8 cellular contexts compared by ENCODE assay signal in the genomic region with DNA sequence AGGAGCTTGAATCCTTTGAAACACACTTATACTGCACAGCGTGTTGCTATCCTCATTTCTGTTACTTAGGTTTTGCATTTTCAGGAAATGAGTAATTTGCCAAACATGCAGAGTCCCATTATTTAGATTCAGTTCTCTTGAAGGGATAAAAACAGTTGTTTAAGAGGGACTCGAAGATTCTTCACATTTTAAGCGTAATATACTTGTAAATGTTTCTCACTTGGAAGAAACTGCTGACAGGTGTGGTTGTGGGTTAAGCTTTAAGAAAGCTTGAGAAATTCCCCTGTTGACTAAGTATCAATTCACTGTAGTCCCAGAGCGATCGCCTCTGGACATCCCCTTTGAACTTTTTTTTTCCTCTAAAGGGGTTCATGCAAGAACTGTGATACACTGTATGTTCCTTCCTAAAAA. TPM values are rescaled to one million over a fixed set of nuclear protein-coding genes. Genes with fewer than 3 reads are reported as not detected.
A peak's percentile ranks its signal among the peaks of the same experiment; 100 is the strongest.
DNase-seq lines count a peak whose midpoint lies in the region; ATAC-seq and TF ChIP-seq lines count a peak whose summit lies in the region.

No MANE protein-coding gene starts in this region.

- H3K4me1 Mint-ChIP-seq in endothelial cell (ENCODE audit: unreplicated experiment) (no peaks in the 10 kb centered on the region), endodermal cell (peaks cover 11% of the 10 kb centered on the region)

- H3K9me3 Mint-ChIP-seq in endothelial cell (ENCODE audit: unreplicated experiment): no peaks in the 10 kb centered on the region
- no peaks in the 10 kb centered on the region for H3K9me3 Mint-ChIP-seq in endodermal cell

- no peaks in the 10 kb centered on the region; the same call in 1 of the 2 replicates for H3F3A ChIP-seq in OCI-LY1 (ENCODE audit: insufficient read depth, low read length)

- peak overlapping the region; percentile 35; the same call in 1 of the 2 replicates for H3K4me2 ChIP-seq in OCI-LY1 (ENCODE audit: low read length)

- H3K27me3 ChIP-seq in OCI-LY1 (ENCODE audit: insufficient read depth, low read length): no peaks in the 10 kb centered on the region
- no peaks in the 10 kb centered on the region for H3K27me3 ChIP-seq in heart left ventricle
- H3K27me3 ChIP-seq in endodermal cell (ENCODE audit: control insufficient read depth, insufficient read depth, low read length, poor library complexity, severe bottlenecking): no peaks in the 10 kb centered on the region

- no peaks in the 10 kb centered on the region for H4K20me1 ChIP-seq in OCI-LY1 (ENCODE audit: insufficient read depth, low read length)

- peak; percentile 43 for DNase-seq in fibroblast of peridontal ligament (ENCODE audit: extremely low read depth)
- no peak for DNase-seq in OCI-M2 (lab: John Stamatoyannopoulos, UW; ENCODE audit: unreplicated experiment)
- DNase-seq in heart left ventricle: no peak
- no peak for DNase-seq in endothelial cell (ENCODE audit: low spot score)
- DNase-seq in endodermal cell: no peak

- H3K27ac Mint-ChIP-seq in endothelial cell (ENCODE audit: unreplicated experiment) (no peak overlapping the region), endodermal cell (no peak overlapping the region)

- ATAC-seq in GM18858 (IDR thresholded peaks at IDR 0.05; ENCODE audit: unreplicated experiment) (peak; percentile 62), HG02642 (IDR thresholded peaks at IDR 0.05; ENCODE audit: poor library complexity, unreplicated experiment) (peak; percentile 80), heart left ventricle (no peak)

- H3K36me3 ChIP-seq in OCI-LY1 (ENCODE audit: insufficient read depth, low read length) (no peaks in the 10 kb centered on the region), heart left ventricle (no peaks in the 10 kb centered on the region), endodermal cell (ENCODE audit: control insufficient read depth, insufficient read depth, low read length) (no peaks in the 10 kb centered on the region)

- intact Hi-C loops in heart left ventricle (cut with DNase I): no loop called here

- peak overlapping the region; percentile 8 for H3K4me3 ChIP-seq in OCI-LY1 (ENCODE audit: low read depth, low read length, poor library complexity, severe bottlenecking)
- no peak overlapping the region for H3K4me3 ChIP-seq in heart left ventricle
- no peak overlapping the region for H3K4me3 ChIP-seq in endodermal cell (ENCODE audit: low read length)

- H3K27me3 Mint-ChIP-seq in endothelial cell (ENCODE audit: unreplicated experiment): peaks cover 1% of the 10 kb centered on the region
- H3K27me3 Mint-ChIP-seq in endodermal cell (ENCODE audit: insufficient read depth): peaks cover 12% of the 10 kb centered on the region

- H3K4me1 ChIP-seq in OCI-LY1 (ENCODE audit: insufficient read depth, low read length, severe bottlenecking) (peaks cover 33% of the 10 kb centered on the region), heart left ventricle (peaks cover 0 to 31% (median under 1%) of the 10 kb centered on the region in 12 donors), endodermal cell (ENCODE audit: control insufficient read depth, insufficient read depth, low read length) (no peaks in the 10 kb centered on the region)

- H2AFZ ChIP-seq in OCI-LY1 (ENCODE audit: low read length): peak overlapping the region; percentile 9; the same call in 1 of the 2 replicates

- H3K36me3 Mint-ChIP-seq in endothelial cell (ENCODE audit: low read depth, unreplicated experiment) (no peaks in the 10 kb centered on the region), endodermal cell (ENCODE audit: low read depth) (no peaks in the 10 kb centered on the region)

- H3K4me3 Mint-ChIP-seq in endothelial cell (ENCODE audit: unreplicated experiment) (no peak overlapping the region), endodermal cell (no peak overlapping the region)

- no peaks in the 10 kb centered on the region for H3K79me2 ChIP-seq in OCI-LY1 (ENCODE audit: insufficient read depth, low read length)

- H3K27ac ChIP-seq in OCI-LY1 (ENCODE audit: low read depth, low read length, poor library complexity, severe bottlenecking) (peak overlapping the region; percentile 80), heart left ventricle (peak overlapping the region in 1 of 12 donors; percentile 75), endodermal cell (ENCODE audit: low read depth, low read length) (no peak overlapping the region)

- TF ChIP-seq POLR2A in heart left ventricle (IDR thresholded peaks at IDR 0.05): no peak

- 53 to 63% (median 57%) methylated on average over 5 of the region's 5 CpGs for WGBS in heart left ventricle, 4 donors
- WGBS in endodermal cell (ENCODE audit: insufficient coverage in 1 of 2, insufficient read length in 1 of 2), 2 experiments: 66 to 78% methylated on average over 5 of the region's 5 CpGs

- no peaks in the 10 kb centered on the region for H3K9me2 ChIP-seq in OCI-LY1 (ENCODE audit: low read depth, low read length)

- H3K9me3 ChIP-seq in OCI-LY1 (ENCODE audit: low read length): no peaks in the 10 kb centered on the region
- no peaks in the 10 kb centered on the region for H3K9me3 ChIP-seq in heart left ventricle
- no peaks in the 10 kb centered on the region for H3K9me3 ChIP-seq in endodermal cell (ENCODE audit: control insufficient read depth, low read length)

- peak overlapping the region; percentile 6; the same call in 1 of the 2 replicates for H3K9ac ChIP-seq in OCI-LY1 (ENCODE audit: low read length)
- H3K9ac ChIP-seq in endodermal cell (ENCODE audit: extremely low read depth, low read length, poor library complexity, severe bottlenecking): no peak overlapping the region

- TF ChIP-seq CTCF in OCI-LY1 (IDR thresholded peaks at IDR 0.05; ENCODE audit: low read length) (no peak), heart left ventricle (IDR thresholded peaks at IDR 0.05) (no peak), endothelial cell (IDR thresholded peaks at IDR 0.05; ENCODE audit: unreplicated experiment) (no peak), endodermal cell (conservative IDR thresholded peaks at IDR 0.05) (no peak)

RNA-seq across cellular contexts. Expression of gene RGS1, which starts 30.6 kb away (rescaled TPM):
- total RNA-seq in heart left ventricle: 10 to 100 TPM in 1 of 9 donors, 1 to 10 TPM in 3, under 1 TPM in 4, not detected in 1; 0.28 to 20.4 (median 0.98) TPM
- 1 to 10 TPM in 1 of 2 donors, under 1 TPM in 1; 0.91 to 6.3 TPM for polyA plus RNA-seq in heart left ventricle
- not detected for total RNA-seq in endothelial cell (ENCODE audit: unreplicated experiment)
- total RNA-seq in endodermal cell: not detected
- polyA plus RNA-seq in endodermal cell (2013, experiment 1 of 2): 1.2 TPM
- 1.2 TPM for polyA plus RNA-seq in endodermal cell (2013, experiment 2 of 2)

Comparison
In these comparisons a context has a peak if more than half of its experiments do, and no peak if none do; other contexts are left out.
1. ATAC-seq: peak in GM18858 (single experiment) and HG02642 (single experiment); none in heart left ventricle (0 of 4).